Comparison of ENCODE assay signal across 8 cellular contexts in the genomic region with DNA sequence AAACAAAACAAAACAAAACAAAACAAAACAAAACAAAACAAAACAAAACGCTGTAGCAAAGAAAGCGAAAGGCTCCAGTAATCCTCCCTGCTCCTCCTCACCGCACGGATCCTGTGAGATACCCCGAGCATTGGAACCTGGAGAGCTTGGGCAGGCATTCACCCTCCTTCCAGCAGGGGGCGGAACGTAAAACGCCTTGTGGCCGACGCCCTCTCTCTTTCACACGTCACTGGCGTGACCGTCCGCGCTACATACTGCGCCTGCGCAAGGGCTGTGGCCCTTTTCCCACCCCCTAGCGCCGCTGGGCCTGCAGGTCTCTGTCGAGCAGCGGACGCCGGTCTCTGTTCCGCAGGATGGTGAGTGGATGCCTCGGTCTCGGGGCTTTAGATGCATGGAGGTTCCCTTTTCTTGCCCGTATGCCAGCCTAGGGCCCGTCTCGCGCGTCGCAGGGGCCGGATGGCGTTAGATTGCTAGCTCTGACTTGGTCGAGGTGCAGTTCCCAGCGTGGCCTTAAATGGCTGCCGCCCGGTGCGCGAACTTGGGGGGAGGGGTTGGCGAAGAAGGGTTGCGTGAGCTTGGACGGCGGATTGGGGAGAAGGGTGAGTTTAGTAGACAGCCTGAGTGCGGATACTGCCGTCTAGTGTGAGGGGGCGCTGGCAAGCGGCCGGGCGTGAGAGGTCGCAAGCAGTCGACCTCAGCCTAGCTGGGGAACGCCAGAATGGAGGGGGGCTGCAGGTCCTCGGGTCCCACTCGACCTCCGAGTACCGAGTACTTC. TPM values are rescaled to one million over a fixed set of nuclear protein-coding genes. Genes with fewer than 3 reads are reported as not detected.
DNase-seq lines count a peak whose midpoint lies in the region; ATAC-seq and TF ChIP-seq lines count a peak whose summit lies in the region.

A gene (plus strand): TSS at position 279 of the 775 bp plus-strand sequence. CDS start 75 bp downstream, at position 354.

- DNase-seq in NCI-H2029 treated with DMSO at 0.1 percent for 48 hours (lab: John Stamatoyannopoulos, UW), result peak; percentile 98
- peak; percentile 95 for DNase-seq in T-helper 9 cell
- peak; percentile 93 for DNase-seq in astrocyte of the cerebellum (ENCODE audit: low read depth)
- peak; percentile 99 for DNase-seq in hepatocyte (ENCODE audit: low spot score)
- peak; percentile 100 for DNase-seq in retina

- peak within 1 kb of the TSS; percentile 77 for H3K27ac ChIP-seq in 22Rv1
- H3K27ac ChIP-seq in hepatocyte, result peak within 1 kb of the TSS; percentile 92

- H3K27me3 ChIP-seq in hepatocyte, result no peaks in the 10 kb centered on the region

- no peaks in the 10 kb centered on the region for H3K9me2 ChIP-seq in hepatocyte (replicated peaks; ENCODE audit: insufficient read depth)

- WGBS in hepatocyte (ENCODE audit: low lambda C conversion rate, missing lambda C conversion rate), result 2% methylated on average over 54 of the region's 57 CpGs

- ATAC-seq in GM18508 (IDR thresholded peaks at IDR 0.05; ENCODE audit: insufficient read depth, unreplicated experiment) (peak; percentile 90), HG03025 (IDR thresholded peaks at IDR 0.05; ENCODE audit: low FRiP score, unreplicated experiment) (peak; percentile 97)

- H3K79me2 ChIP-seq in hepatocyte, result peaks cover 51% of the 10 kb centered on the region

- H3K36me3 ChIP-seq in hepatocyte (replicated peaks; ENCODE audit: insufficient read depth, low read depth), result no peaks in the 10 kb centered on the region

- H3K4me1 ChIP-seq in hepatocyte (ENCODE audit: insufficient read depth), result peaks cover 21% of the 10 kb centered on the region

- peak within 1 kb of the TSS; percentile 73 for H2AFZ ChIP-seq in hepatocyte

- H3K4me2 ChIP-seq in hepatocyte, result peak within 1 kb of the TSS; percentile 83

- peaks cover 47% of the 10 kb centered on the region for H4K20me1 ChIP-seq in hepatocyte (ENCODE audit: insufficient read depth, poor library complexity, severe bottlenecking)

- in situ Hi-C loops in astrocyte of the cerebellum (cut with HindIII; ENCODE audit: low sequenced_read_pairs), result no loop called here

- TF ChIP-seq CTCF in 22Rv1 (IDR thresholded peaks at IDR 0.05) (peak; percentile 95), astrocyte of the cerebellum (IDR thresholded peaks at IDR 0.05; ENCODE audit: low read depth, low read length, missing control alignments) (peak; percentile 97), hepatocyte (IDR thresholded peaks at IDR 0.05; ENCODE audit: poor library complexity) (peak; percentile 91)

- H3K9me3 ChIP-seq in hepatocyte (ENCODE audit: low read depth), result no peaks in the 10 kb centered on the region

- H3K4me3 ChIP-seq in astrocyte of the cerebellum (ENCODE audit: low read depth, low read length) (peak within 1 kb of the TSS; percentile 99), hepatocyte (peak within 1 kb of the TSS; percentile 97)

RNA-seq across cellular contexts. Expression of the gene that starts here (rescaled TPM):
- total RNA-seq in hepatocyte, result 1,737 and 2,070 TPM in 2 replicates
- 668 and 726 TPM in 2 replicates for polyA plus RNA-seq in hepatocyte

Comparison
In these comparisons a context has a peak if more than half of its experiments do, and no peak if none do; other contexts are left out.
1. Peak in every context shown above with its lines: DNase-seq, ATAC-seq, H3K4me3 ChIP-seq and H3K27ac ChIP-seq.